ENCODE assay signal across 18 cellular contexts in genomic region chr13:77306458-77306857, GRCh38. TPM values are rescaled to one million over a fixed set of nuclear protein-coding genes. Genes with fewer than 3 reads are reported as not detected.
DNase-seq lines count a peak whose midpoint lies in the region; ATAC-seq, FAIRE-seq and TF ChIP-seq lines count a peak whose summit lies in the region.
"Had no signal": no experiment of that assay in that cellular context is flagged by ENCODE, and none has a peak within 500 bp of the region (broad histone marks: within the 10 kb centered on the region; RNA-seq: fewer than 3 reads in every experiment).

No MANE protein-coding gene starts in this region.

- peak overlapping the region; percentile 25 for H3K27ac Mint-ChIP-seq in HFFc6
- H3K27ac Mint-ChIP-seq in nephron = peak overlapping the region; percentile 16 to 52 (median 17)

- no peaks in the 10 kb centered on the region for H3K36me3 ChIP-seq in ascending aorta
- no peaks in the 10 kb centered on the region for H3K36me3 ChIP-seq in effector memory CD4-positive, alpha-beta T cell (ENCODE audit: control insufficient read depth, insufficient read depth, low read length)
- no peaks in the 10 kb centered on the region for H3K36me3 ChIP-seq in transverse colon
- H3K36me3 ChIP-seq: left ventricle myocardium inferior had no signal

- peaks cover 12% of the 10 kb centered on the region; the same call in 1 of the 2 replicates for H3K36me3 Mint-ChIP-seq in HFFc6 (ENCODE audit: low read depth)
- H3K36me3 Mint-ChIP-seq in nephron (ENCODE audit: low read depth) = peaks cover 5% of the 10 kb centered on the region

- H3K4me3 ChIP-seq in A549 (no peak overlapping the region), ascending aorta (no peak overlapping the region), transverse colon (no peak overlapping the region)
- no peak overlapping the region for H3K4me3 ChIP-seq in effector memory CD4-positive, alpha-beta T cell (ENCODE audit: insufficient read depth, low read depth, low read length, poor library complexity, severe bottlenecking)
- H3K4me3 ChIP-seq: K562, left ventricle myocardium inferior had no signal

- H3K4me1 ChIP-seq in A549 = peaks cover 39% of the 10 kb centered on the region
- peaks cover 7 to 52% of the 10 kb centered on the region in 2 donors for H3K4me1 ChIP-seq in ascending aorta
- H3K4me1 ChIP-seq in effector memory CD4-positive, alpha-beta T cell (ENCODE audit: control insufficient read depth, insufficient read depth, low read length, poor library complexity, severe bottlenecking) = peaks cover 28% of the 10 kb centered on the region
- H3K4me1 ChIP-seq in transverse colon = peaks cover 3 to 48% (median 18%) of the 10 kb centered on the region in 4 donors

- no peak for TF ChIP-seq CTCF in A549 (IDR thresholded peaks at IDR 0.05)
- TF ChIP-seq CTCF in HFFc6 (IDR thresholded peaks at IDR 0.05) = no peak
- TF ChIP-seq CTCF in ascending aorta (IDR thresholded peaks at IDR 0.05) = no peak
- no peak for TF ChIP-seq CTCF in nephron (IDR thresholded peaks at IDR 0.05; ENCODE audit: unreplicated experiment in 3 of 3)
- no peak for TF ChIP-seq CTCF in transverse colon (IDR thresholded peaks at IDR 0.05)

- POLR2A ChIA-PET in A549 (lab: Yijun Ruan, JAX) = no interaction called here

- in situ Hi-C loops in transverse colon (cut with MboI; ENCODE audit: low pct_ligation_motif_present in 1 of 4, low pct_unique_long_range_greater_than_20kb in 1 of 4, low sequenced_read_pairs in 3 of 4) = no loop called here

- ATAC-seq in A549 = no peak
- no peak for ATAC-seq in GM18867 (IDR thresholded peaks at IDR 0.05; ENCODE audit: unreplicated experiment)
- ATAC-seq: esophagus mucosa, K562 had no signal

- TF ChIP-seq EP300 in A549 (IDR thresholded peaks at IDR 0.05) = no peak
- no peak for TF ChIP-seq EP300 in transverse colon (IDR thresholded peaks at IDR 0.05; ENCODE audit: low read depth)

- peaks cover 84% of the 10 kb centered on the region for H3K4me1 Mint-ChIP-seq in HFFc6 (ENCODE audit: low read depth)
- peaks cover 18% of the 10 kb centered on the region for H3K4me1 Mint-ChIP-seq in nephron

- no peaks in the 10 kb centered on the region for H3K9me3 Mint-ChIP-seq in HFFc6
- peaks cover 11% of the 10 kb centered on the region for H3K9me3 Mint-ChIP-seq in nephron

- CTCF ChIA-PET in A549 (lab: Yijun Ruan, JAX) = interaction anchor here (2.2 kb wide), 1 partner anchor 172 kb away, joined by 5 read pairs; no protein-coding TSS in a partner anchor

- no peak overlapping the region for H3K27ac ChIP-seq in A549
- H3K27ac ChIP-seq in ascending aorta = peak overlapping the region; percentile 29 to 52
- H3K27ac ChIP-seq in effector memory CD4-positive, alpha-beta T cell (ENCODE audit: insufficient read depth, low read length, poor library complexity, severe bottlenecking) = no peak overlapping the region
- H3K27ac ChIP-seq in transverse colon = peak overlapping the region in 1 of 4 donors; percentile 25
- H3K27ac ChIP-seq: left ventricle myocardium inferior had no signal

- H3K4me3 Mint-ChIP-seq in HFFc6 (no peak overlapping the region), nephron (no peak overlapping the region)
- H3K4me3 Mint-ChIP-seq: activated naive CD8-positive, alpha-beta T cell treated with anti-CD3 and anti-CD28 coated beads for 36 hours had no signal

- H3K9me3 ChIP-seq in A549 = no peaks in the 10 kb centered on the region
- no peaks in the 10 kb centered on the region for H3K9me3 ChIP-seq in ascending aorta
- H3K9me3 ChIP-seq in effector memory CD4-positive, alpha-beta T cell (ENCODE audit: control insufficient read depth, low read length) = no peaks in the 10 kb centered on the region
- H3K9me3 ChIP-seq in transverse colon = no peaks in the 10 kb centered on the region
- H3K9me3 ChIP-seq: left ventricle myocardium inferior had no signal

- TF ChIP-seq POLR2A in A549 (IDR thresholded peaks at IDR 0.05; ENCODE audit: low read length) = no peak
- TF ChIP-seq POLR2A in transverse colon (IDR thresholded peaks at IDR 0.05) = no peak

- peak overlapping the region; percentile 42; the same call in 2 of the 3 replicates for H3K4me2 ChIP-seq in A549

- H3K27me3 Mint-ChIP-seq in HFFc6 (ENCODE audit: insufficient read depth) = no peaks in the 10 kb centered on the region; the same call in 1 of the 2 replicates
- no peaks in the 10 kb centered on the region for H3K27me3 Mint-ChIP-seq in nephron (ENCODE audit: low read depth)
- H3K27me3 Mint-ChIP-seq: activated naive CD8-positive, alpha-beta T cell treated with anti-CD3 and anti-CD28 coated beads for 36 hours had no signal

- intact Hi-C loops in ascending aorta (cut with DNase I) = no loop called here
- intact Hi-C loops in transverse colon (cut with DNase I; ENCODE audit: low total_unique reads) = no loop called here

- no peak for FAIRE-seq in A549 (lab: Jason Lieb, UNC)
- FAIRE-seq: GM12891, K562, small intestine had no signal

- no peak for TF ChIP-seq RAD21 in A549 (conservative IDR thresholded peaks at IDR 0.05 in 1 of 2, IDR thresholded peaks at IDR 0.05 in 1 of 2)

- H3K27me3 ChIP-seq in ascending aorta (no peaks in the 10 kb centered on the region), transverse colon (no peaks in the 10 kb centered on the region)
- no peaks in the 10 kb centered on the region for H3K27me3 ChIP-seq in effector memory CD4-positive, alpha-beta T cell (replicated peaks; ENCODE audit: control insufficient read depth, insufficient read depth, low read length, poor library complexity, severe bottlenecking)

- DNase-seq in A549 (ENCODE audit: low read depth in 1 of 2, low spot score in 1 of 2) (no peak), HFFc6 (no peak), ascending aorta (ENCODE audit: low spot score in 2 of 2) (no peak), NK-92 (lab: John Stamatoyannopoulos, UW; ENCODE audit: unreplicated experiment) (no peak), transverse colon (no peak)
- DNase-seq in effector memory CD4-positive, alpha-beta T cell = no peak
- DNase-seq: activated naive CD8-positive, alpha-beta T cell treated with anti-CD3 and anti-CD28 coated beads for 36 hours; DND-41; hippocampal formation; left ventricle myocardium inferior; NCI-H1694 treated with DMSO at 0.1 percent for 48 hours; SIG-M5; small intestine had no signal

TF ChIP-seq in A549, 52 proteins besides CTCF, POLR2A, EP300 and RAD21:
- TF ChIP-seq GATA3 (IDR thresholded peaks at IDR 0.05; ENCODE audit: borderline replicate concordance) = no peak
- TF ChIP-seq FOSL2 (IDR thresholded peaks at IDR 0.05) = no peak
- TF ChIP-seq FOSL2 (CRISPR knock-in tag; IDR thresholded peaks at IDR 0.05) = no peak
- TF ChIP-seq CHD4 (IDR thresholded peaks at IDR 0.05; ENCODE audit: borderline replicate concordance) = no peak

RNA-seq across cellular contexts. Expression of gene MYCBP2, which starts 20.4 kb away (rescaled TPM):
- polyA plus RNA-seq in A549 (2011; rRNA removed) = 37.8 and 40.2 TPM in 2 replicates
- 8.2 and 9.1 TPM in 2 replicates for polyA plus RNA-seq in A549 (2012; cell fraction: cytosol; rRNA removed)
- 10.3 and 14.5 TPM in 2 replicates for polyA plus RNA-seq in A549 (2012; cell fraction: nucleus; rRNA removed)
- 13.3 to 16.1 TPM (median 15.8 TPM) in 3 replicates for polyA plus RNA-seq in A549 (2017; fragmentation: RNase III; extraction: RNeasy Plus Mini Kit Qiagen cat#74134 plus additional on column Dnase treatment)
- polyA minus RNA-seq in A549 (2011; rRNA and poly(A)+ RNA removed) = 55.0 and 62.4 TPM in 2 replicates
- 10 to 100 TPM; 52.7 to 66.3 (median 54.9) TPM for total RNA-seq in HFFc6 (2021; fragmentation: NEBNext Ultra II Directional; extraction: Animal tissue kit (Norgen Biotek cat#: 25700))
- 264 TPM for total RNA-seq in ascending aorta
- 10 to 100 TPM; 41.0 to 95.0 (median 48.3) TPM for total RNA-seq in transverse colon

Comparison
In these comparisons a context has a peak if more than half of its experiments do, and no peak if none do; other contexts are left out.
1. H3K27ac ChIP-seq: peak in ascending aorta (2 of 2); none in A549 (0 of 2) and effector memory CD4-positive, alpha-beta T cell (single experiment).